Comparison of ENCODE assay signal across 4 cellular contexts in genomic region chr13:52079891-52080290, GRCh38. TPM values are rescaled to one million over a fixed set of nuclear protein-coding genes. Genes with fewer than 3 reads are reported as not detected.
"Had no signal": no experiment of that assay in that cellular context is flagged by ENCODE, and none has a peak within 500 bp of the region (broad histone marks: within the 10 kb centered on the region; RNA-seq: fewer than 3 reads in every experiment).

No MANE protein-coding gene starts in this region.

RNA-seq across cellular contexts. Expression of gene NEK5, which starts 49.0 kb away (rescaled TPM):
- total RNA-seq: PC-9, RPMI7951, SJCRH30, SJSA1 had no signal
